ENCODE assay signal across 34 cellular contexts in genomic region chr2:34828481-34828880, GRCh38.
"Had no signal": no experiment of that assay in that cellular context is flagged by ENCODE, and none has a peak within 500 bp of the region (broad histone marks: within the 10 kb centered on the region; RNA-seq: fewer than 3 reads in every experiment).

No MANE protein-coding gene starts in this region.

- DNase-seq: activated B cell treated with CpG ODN at 0.5 μM for 24 hours; activated CD4-positive, alpha-beta memory T cell treated with anti-CD3 and anti-CD28 coated beads for 36 hours; activated CD4-positive, alpha-beta T cell treated with anti-CD3 and anti-CD28 coated beads for 4 hours; activated CD4-positive, alpha-beta T cell treated with anti-CD3 and anti-CD28 coated beads, Interleukin-2, amount 10 ng/mL, durations not matched to agents 24 days and 14 days; activated CD4-positive, alpha-beta T cell treated with anti-CD3 and anti-CD28 coated beads, Interleukin-2, amount 50 U/mL, for 1 hour; activated CD4-positive, alpha-beta T cell treated with anti-CD3 and anti-CD28 coated beads, Interleukin-2, amount 50 U/mL, for 4 hours; activated CD4-positive, CD25-positive, alpha-beta regulatory T cell treated with anti-CD3 and anti-CD28 coated beads, Interleukin-2, amount 50 U/mL, for 72 hours; activated CD8-positive, alpha-beta memory T cell treated with anti-CD3 and anti-CD28 coated beads, Interleukin-2, amount 50 U/mL, for 4 hours; activated CD8-positive, alpha-beta T cell treated with anti-CD3 and anti-CD28 coated beads for 36 hours; activated effector memory CD4-positive, alpha-beta T cell treated with anti-CD3 and anti-CD28 coated beads, Interleukin-2, amount 50 U/mL, for 16 hours; activated gamma-delta T cell treated with Interleukin-2 at 50 U/mL for 16 hours; activated naive CD4-positive, alpha-beta T cell; activated naive CD4-positive, alpha-beta T cell treated with anti-CD3 and anti-CD28 coated beads for 36 hours; activated naive CD4-positive, alpha-beta T cell treated with anti-CD3 and anti-CD28 coated beads, Interleukin-2, amount 50 U/mL, for 16 hours; activated naive CD8-positive, alpha-beta T cell treated with anti-CD3 and anti-CD28 coated beads for 36 hours; activated T-cell treated with anti-CD3 and anti-CD28 coated beads for 4 hours; activated T-cell treated with anti-CD3 and anti-CD28 coated beads, Interleukin-2, amount 50 U/mL, for 1 hour; activated T-cell treated with anti-CD3 and anti-CD28 coated beads, Interleukin-2, amount 50 U/mL, for 4 hours; activated T-cell treated with anti-CD3 and anti-CD28 coated beads, Interleukin-2, amount 50 U/mL, for 72 hours; adrenal gland; amniotic stem cell; aorta; body of pancreas; brain microvascular endothelial cell; central memory CD4-positive, alpha-beta T cell; T-helper 2 cell; T-helper 9 cell had no signal

- H3K27ac ChIP-seq: adrenal gland, body of pancreas, brain microvascular endothelial cell, breast epithelium, VCaP had no signal

- H3K36me3 ChIP-seq: adrenal gland, brain microvascular endothelial cell, breast epithelium had no signal

- ATAC-seq: activated CD8-positive, alpha-beta T cell treated with anti-CD3 and anti-CD28 coated beads for 36 hours; activated naive CD4-positive, alpha-beta T cell treated with anti-CD3 and anti-CD28 coated beads, Interleukin-2, amount 50 U/mL, for 72 hours; activated T-cell treated with anti-CD3 and anti-CD28 coated beads, Interleukin-2, amount 50 U/mL, for 4 hours; activated T-cell treated with anti-CD3 and anti-CD28 coated beads, Interleukin-2, amount 50 U/mL, for 72 hours; activated T-helper 17 cell treated with anti-CD3 and anti-CD28 coated beads, Interleukin-2, amount 50 U/mL, for 72 hours; body of pancreas had no signal

- H3K9me3 ChIP-seq: adrenal gland, body of pancreas, breast epithelium had no signal

- H3K4me1 ChIP-seq: adrenal gland, body of pancreas, breast epithelium had no signal

- FAIRE-seq: astrocyte, colon, TTC549 had no signal

- H3K27me3 ChIP-seq: adrenal gland, body of pancreas, brain microvascular endothelial cell, breast epithelium had no signal

- H3K4me3 ChIP-seq: adrenal gland, body of pancreas, breast epithelium had no signal
